ENCODE assay signal across 1 cellular context in the genomic region with DNA sequence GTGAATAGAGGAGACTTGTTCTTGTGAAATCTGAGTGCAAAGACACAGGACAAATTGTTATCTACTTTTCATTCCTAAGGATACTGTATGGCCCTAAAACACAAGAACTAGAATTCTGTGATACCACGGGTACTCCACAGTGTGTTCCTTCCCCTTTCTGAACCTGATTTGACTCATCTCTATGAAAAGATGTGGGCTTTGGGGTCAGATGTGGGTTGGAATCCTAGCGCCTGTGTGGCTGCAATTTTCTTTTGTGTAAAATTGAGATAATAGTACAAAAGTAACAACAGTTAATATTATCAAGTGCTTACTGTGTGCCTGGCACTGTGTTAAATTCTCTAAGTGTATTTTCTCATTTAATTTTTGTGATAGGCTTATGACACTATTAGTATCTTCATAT.
A peak's percentile ranks its signal among the peaks of the same experiment; 100 is the strongest.
TF ChIP-seq lines count a peak whose summit lies in the region.

No MANE protein-coding gene starts in this region.

TF ChIP-seq in GM12878, 131 proteins besides CTCF, POLR2A, EP300 and RAD21 (continued from another document and continues in another):
- TF ChIP-seq, protein P1, sequence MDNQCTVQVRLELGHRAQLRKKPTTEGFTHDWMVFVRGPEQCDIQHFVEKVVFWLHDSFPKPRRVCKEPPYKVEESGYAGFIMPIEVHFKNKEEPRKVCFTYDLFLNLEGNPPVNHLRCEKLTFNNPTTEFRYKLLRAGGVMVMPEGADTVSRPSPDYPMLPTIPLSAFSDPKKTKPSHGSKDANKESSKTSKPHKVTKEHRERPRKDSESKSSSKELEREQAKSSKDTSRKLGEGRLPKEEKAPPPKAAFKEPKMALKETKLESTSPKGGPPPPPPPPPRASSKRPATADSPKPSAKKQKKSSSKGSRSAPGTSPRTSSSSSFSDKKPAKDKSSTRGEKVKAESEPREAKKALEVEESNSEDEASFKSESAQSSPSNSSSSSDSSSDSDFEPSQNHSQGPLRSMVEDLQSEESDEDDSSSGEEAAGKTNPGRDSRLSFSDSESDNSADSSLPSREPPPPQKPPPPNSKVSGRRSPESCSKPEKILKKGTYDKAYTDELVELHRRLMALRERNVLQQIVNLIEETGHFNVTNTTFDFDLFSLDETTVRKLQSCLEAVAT (IDR thresholded peaks at IDR 0.05) = no peak
- TF ChIP-seq NR2F1 (conservative IDR thresholded peaks at IDR 0.05) (peak; percentile 88), IRF4 (IDR thresholded peaks at IDR 0.05; ENCODE audit: low read depth, low read length) (peak; percentile 89), SUZ12 (IDR thresholded peaks at IDR 0.05; ENCODE audit: unreplicated experiment) (no peak), BACH1 (IDR thresholded peaks at IDR 0.05; ENCODE audit: borderline replicate concordance) (peak; percentile 87; the same call in 1 of the 2 replicates), YY1 (IDR thresholded peaks at IDR 0.05; ENCODE audit: low read depth, low read length) (no peak), ZZZ3 (IDR thresholded peaks at IDR 0.05; ENCODE audit: control insufficient read depth, insufficient read length, low read depth) (no peak), PML (IDR thresholded peaks at IDR 0.05; ENCODE audit: low read length) (no peak), RELA (IDR thresholded peaks at IDR 0.05; ENCODE audit: borderline replicate concordance, partially characterized antibody) (no peak), RAD51 (IDR thresholded peaks at IDR 0.05) (no peak), KDM1A (IDR thresholded peaks at IDR 0.05; ENCODE audit: borderline replicate concordance) (no peak), SPI1 (IDR thresholded peaks at IDR 0.05; ENCODE audit: borderline replicate concordance, insufficient read depth, low read depth, low read length) (peak; percentile 60; the same call in 1 of the 2 replicates), TCF12 (IDR thresholded peaks at IDR 0.05; ENCODE audit: low read depth, low read length) (no peak), GABPA (IDR thresholded peaks at IDR 0.05; ENCODE audit: low read depth) (0 out of 2 replicates have a peak, but pooled peaks have one; percentile 23), MTA2 (IDR thresholded peaks at IDR 0.05; ENCODE audit: low read depth) (peak; percentile 65), RCOR1 (conservative IDR thresholded peaks at IDR 0.05; ENCODE audit: low read depth, low read length) (no peak), POLR2AphosphoS5 (IDR thresholded peaks at IDR 0.05; ENCODE audit: low read length) (0 out of 2 replicates have a peak, but pooled peaks have one; percentile 11), PAX8 (IDR thresholded peaks at IDR 0.05) (no peak), CBX5 (IDR thresholded peaks at IDR 0.05; ENCODE audit: low read depth) (no peak), ZNF217 (IDR thresholded peaks at IDR 0.05) (peak; percentile 59; the same call in 1 of the 2 replicates), EZH2 (IDR thresholded peaks at IDR 0.05; ENCODE audit: borderline replicate concordance, control insufficient read depth, low read depth, low read length) (no peak), ETV6 (conservative IDR thresholded peaks at IDR 0.05 in 1 of 2, IDR thresholded peaks at IDR 0.05 in 1 of 2; ENCODE audit: borderline replicate concordance in 1 of 2, low read depth in 1 of 2) (no peak), POLR2AphosphoS2 (IDR thresholded peaks at IDR 0.05; ENCODE audit: low read depth, low read length) (no peak), ZBED1 (IDR thresholded peaks at IDR 0.05; ENCODE audit: borderline replicate concordance) (no peak), JUND (IDR thresholded peaks at IDR 0.05; ENCODE audit: low read depth, low read length) (peak; percentile 68; the same call in 1 of the 2 replicates), ZNF622 (IDR thresholded peaks at IDR 0.05) (no peak), RFX5 (IDR thresholded peaks at IDR 0.05; ENCODE audit: low read depth, low read length) (no peak), BHLHE40 (IDR thresholded peaks at IDR 0.05; ENCODE audit: borderline replicate concordance in 1 of 2, low read depth in 2 of 2, low read length in 1 of 2) (no peak), FOXM1 (IDR thresholded peaks at IDR 0.05; ENCODE audit: low read depth, low read length) (no peak), FOXK2 (IDR thresholded peaks at IDR 0.05) (no peak), BCL11A (IDR thresholded peaks at IDR 0.05; ENCODE audit: low read depth, low read length) (peak; percentile 85), CBFB (IDR thresholded peaks at IDR 0.05; ENCODE audit: low read depth) (peak; percentile 67; the same call in 1 of the 2 replicates), SRF (IDR thresholded peaks at IDR 0.05; ENCODE audit: low read depth in 2 of 2, low read length in 2 of 2) (no peak), TAF1 (IDR thresholded peaks at IDR 0.05; ENCODE audit: borderline replicate concordance, low read depth, low read length) (no peak), IKZF1 (conservative IDR thresholded peaks at IDR 0.05) (peak; percentile 76), NBN (IDR thresholded peaks at IDR 0.05) (no peak), CBX3 (IDR thresholded peaks at IDR 0.05; ENCODE audit: borderline replicate concordance, low read depth) (no peak), SREBF2 (IDR thresholded peaks at IDR 0.05; ENCODE audit: low read length) (no peak), ZSCAN29 (IDR thresholded peaks at IDR 0.05) (no peak), POU2F2 (IDR thresholded peaks at IDR 0.05; ENCODE audit: borderline replicate concordance, low read depth, low read length) (no peak), SUPT20H (IDR thresholded peaks at IDR 0.05; ENCODE audit: borderline replicate concordance, control insufficient read depth, low read depth, low read length) (no peak)
- TF ChIP-seq, protein P2, sequence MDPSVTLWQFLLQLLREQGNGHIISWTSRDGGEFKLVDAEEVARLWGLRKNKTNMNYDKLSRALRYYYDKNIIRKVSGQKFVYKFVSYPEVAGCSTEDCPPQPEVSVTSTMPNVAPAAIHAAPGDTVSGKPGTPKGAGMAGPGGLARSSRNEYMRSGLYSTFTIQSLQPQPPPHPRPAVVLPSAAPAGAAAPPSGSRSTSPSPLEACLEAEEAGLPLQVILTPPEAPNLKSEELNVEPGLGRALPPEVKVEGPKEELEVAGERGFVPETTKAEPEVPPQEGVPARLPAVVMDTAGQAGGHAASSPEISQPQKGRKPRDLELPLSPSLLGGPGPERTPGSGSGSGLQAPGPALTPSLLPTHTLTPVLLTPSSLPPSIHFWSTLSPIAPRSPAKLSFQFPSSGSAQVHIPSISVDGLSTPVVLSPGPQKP (IDR thresholded peaks at IDR 0.05; ENCODE audit: low read depth, low read length) = no peak
- TF ChIP-seq, protein P3, sequence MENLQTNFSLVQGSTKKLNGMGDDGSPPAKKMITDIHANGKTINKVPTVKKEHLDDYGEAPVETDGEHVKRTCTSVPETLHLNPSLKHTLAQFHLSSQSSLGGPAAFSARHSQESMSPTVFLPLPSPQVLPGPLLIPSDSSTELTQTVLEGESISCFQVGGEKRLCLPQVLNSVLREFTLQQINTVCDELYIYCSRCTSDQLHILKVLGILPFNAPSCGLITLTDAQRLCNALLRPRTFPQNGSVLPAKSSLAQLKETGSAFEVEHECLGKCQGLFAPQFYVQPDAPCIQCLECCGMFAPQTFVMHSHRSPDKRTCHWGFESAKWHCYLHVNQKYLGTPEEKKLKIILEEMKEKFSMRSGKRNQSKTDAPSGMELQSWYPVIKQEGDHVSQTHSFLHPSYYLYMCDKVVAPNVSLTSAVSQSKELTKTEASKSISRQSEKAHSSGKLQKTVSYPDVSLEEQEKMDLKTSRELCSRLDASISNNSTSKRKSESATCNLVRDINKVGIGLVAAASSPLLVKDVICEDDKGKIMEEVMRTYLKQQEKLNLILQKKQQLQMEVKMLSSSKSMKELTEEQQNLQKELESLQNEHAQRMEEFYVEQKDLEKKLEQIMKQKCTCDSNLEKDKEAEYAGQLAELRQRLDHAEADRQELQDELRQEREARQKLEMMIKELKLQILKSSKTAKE (IDR thresholded peaks at IDR 0.05; ENCODE audit: low read depth, poor library complexity, severe bottlenecking) = peak; percentile 58
- TF ChIP-seq, protein P4, sequence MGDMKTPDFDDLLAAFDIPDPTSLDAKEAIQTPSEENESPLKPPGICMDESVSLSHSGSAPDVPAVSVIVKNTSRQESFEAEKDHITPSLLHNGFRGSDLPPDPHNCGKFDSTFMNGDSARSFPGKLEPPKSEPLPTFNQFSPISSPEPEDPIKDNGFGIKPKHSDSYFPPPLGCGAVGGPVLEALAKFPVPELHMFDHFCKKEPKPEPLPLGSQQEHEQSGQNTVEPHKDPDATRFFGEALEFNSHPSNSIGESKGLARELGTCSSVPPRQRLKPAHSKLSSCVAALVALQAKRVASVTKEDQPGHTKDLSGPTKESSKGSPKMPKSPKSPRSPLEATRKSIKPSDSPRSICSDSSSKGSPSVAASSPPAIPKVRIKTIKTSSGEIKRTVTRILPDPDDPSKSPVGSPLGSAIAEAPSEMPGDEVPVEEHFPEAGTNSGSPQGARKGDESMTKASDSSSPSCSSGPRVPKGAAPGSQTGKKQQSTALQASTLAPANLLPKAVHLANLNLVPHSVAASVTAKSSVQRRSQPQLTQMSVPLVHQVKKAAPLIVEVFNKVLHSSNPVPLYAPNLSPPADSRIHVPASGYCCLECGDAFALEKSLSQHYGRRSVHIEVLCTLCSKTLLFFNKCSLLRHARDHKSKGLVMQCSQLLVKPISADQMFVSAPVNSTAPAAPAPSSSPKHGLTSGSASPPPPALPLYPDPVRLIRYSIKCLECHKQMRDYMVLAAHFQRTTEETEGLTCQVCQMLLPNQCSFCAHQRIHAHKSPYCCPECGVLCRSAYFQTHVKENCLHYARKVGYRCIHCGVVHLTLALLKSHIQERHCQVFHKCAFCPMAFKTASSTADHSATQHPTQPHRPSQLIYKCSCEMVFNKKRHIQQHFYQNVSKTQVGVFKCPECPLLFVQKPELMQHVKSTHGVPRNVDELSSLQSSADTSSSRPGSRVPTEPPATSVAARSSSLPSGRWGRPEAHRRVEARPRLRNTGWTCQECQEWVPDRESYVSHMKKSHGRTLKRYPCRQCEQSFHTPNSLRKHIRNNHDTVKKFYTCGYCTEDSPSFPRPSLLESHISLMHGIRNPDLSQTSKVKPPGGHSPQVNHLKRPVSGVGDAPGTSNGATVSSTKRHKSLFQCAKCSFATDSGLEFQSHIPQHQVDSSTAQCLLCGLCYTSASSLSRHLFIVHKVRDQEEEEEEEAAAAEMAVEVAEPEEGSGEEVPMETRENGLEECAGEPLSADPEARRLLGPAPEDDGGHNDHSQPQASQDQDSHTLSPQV (IDR thresholded peaks at IDR 0.05) = no peak
- TF ChIP-seq, protein P5, sequence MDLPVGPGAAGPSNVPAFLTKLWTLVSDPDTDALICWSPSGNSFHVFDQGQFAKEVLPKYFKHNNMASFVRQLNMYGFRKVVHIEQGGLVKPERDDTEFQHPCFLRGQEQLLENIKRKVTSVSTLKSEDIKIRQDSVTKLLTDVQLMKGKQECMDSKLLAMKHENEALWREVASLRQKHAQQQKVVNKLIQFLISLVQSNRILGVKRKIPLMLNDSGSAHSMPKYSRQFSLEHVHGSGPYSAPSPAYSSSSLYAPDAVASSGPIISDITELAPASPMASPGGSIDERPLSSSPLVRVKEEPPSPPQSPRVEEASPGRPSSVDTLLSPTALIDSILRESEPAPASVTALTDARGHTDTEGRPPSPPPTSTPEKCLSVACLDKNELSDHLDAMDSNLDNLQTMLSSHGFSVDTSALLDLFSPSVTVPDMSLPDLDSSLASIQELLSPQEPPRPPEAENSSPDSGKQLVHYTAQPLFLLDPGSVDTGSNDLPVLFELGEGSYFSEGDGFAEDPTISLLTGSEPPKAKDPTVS (IDR thresholded peaks at IDR 0.05; ENCODE audit: low read depth, low read length) = no peak
- TF ChIP-seq, protein P6, sequence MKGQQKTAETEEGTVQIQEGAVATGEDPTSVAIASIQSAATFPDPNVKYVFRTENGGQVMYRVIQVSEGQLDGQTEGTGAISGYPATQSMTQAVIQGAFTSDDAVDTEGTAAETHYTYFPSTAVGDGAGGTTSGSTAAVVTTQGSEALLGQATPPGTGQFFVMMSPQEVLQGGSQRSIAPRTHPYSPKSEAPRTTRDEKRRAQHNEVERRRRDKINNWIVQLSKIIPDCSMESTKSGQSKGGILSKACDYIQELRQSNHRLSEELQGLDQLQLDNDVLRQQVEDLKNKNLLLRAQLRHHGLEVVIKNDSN (IDR thresholded peaks at IDR 0.05; ENCODE audit: borderline replicate concordance, extremely low read length, insufficient read depth, low read depth, low read length) = no peak
- TF ChIP-seq, protein P7, sequence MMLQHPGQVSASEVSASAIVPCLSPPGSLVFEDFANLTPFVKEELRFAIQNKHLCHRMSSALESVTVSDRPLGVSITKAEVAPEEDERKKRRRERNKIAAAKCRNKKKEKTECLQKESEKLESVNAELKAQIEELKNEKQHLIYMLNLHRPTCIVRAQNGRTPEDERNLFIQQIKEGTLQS (IDR thresholded peaks at IDR 0.05; ENCODE audit: borderline replicate concordance, extremely low read depth, low read depth, low read length) = no peak
- TF ChIP-seq, protein P8, sequence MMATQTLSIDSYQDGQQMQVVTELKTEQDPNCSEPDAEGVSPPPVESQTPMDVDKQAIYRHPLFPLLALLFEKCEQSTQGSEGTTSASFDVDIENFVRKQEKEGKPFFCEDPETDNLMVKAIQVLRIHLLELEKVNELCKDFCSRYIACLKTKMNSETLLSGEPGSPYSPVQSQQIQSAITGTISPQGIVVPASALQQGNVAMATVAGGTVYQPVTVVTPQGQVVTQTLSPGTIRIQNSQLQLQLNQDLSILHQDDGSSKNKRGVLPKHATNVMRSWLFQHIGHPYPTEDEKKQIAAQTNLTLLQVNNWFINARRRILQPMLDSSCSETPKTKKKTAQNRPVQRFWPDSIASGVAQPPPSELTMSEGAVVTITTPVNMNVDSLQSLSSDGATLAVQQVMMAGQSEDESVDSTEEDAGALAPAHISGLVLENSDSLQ (IDR thresholded peaks at IDR 0.05) = no peak
- TF ChIP-seq, protein P9, sequence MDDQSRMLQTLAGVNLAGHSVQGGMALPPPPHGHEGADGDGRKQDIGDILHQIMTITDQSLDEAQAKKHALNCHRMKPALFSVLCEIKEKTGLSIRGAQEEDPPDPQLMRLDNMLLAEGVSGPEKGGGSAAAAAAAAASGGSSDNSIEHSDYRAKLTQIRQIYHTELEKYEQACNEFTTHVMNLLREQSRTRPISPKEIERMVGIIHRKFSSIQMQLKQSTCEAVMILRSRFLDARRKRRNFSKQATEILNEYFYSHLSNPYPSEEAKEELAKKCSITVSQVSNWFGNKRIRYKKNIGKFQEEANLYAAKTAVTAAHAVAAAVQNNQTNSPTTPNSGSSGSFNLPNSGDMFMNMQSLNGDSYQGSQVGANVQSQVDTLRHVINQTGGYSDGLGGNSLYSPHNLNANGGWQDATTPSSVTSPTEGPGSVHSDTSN (IDR thresholded peaks at IDR 0.05; ENCODE audit: insufficient replicate concordance, low read depth, low read length) = no peak
- TF ChIP-seq, protein P10, sequence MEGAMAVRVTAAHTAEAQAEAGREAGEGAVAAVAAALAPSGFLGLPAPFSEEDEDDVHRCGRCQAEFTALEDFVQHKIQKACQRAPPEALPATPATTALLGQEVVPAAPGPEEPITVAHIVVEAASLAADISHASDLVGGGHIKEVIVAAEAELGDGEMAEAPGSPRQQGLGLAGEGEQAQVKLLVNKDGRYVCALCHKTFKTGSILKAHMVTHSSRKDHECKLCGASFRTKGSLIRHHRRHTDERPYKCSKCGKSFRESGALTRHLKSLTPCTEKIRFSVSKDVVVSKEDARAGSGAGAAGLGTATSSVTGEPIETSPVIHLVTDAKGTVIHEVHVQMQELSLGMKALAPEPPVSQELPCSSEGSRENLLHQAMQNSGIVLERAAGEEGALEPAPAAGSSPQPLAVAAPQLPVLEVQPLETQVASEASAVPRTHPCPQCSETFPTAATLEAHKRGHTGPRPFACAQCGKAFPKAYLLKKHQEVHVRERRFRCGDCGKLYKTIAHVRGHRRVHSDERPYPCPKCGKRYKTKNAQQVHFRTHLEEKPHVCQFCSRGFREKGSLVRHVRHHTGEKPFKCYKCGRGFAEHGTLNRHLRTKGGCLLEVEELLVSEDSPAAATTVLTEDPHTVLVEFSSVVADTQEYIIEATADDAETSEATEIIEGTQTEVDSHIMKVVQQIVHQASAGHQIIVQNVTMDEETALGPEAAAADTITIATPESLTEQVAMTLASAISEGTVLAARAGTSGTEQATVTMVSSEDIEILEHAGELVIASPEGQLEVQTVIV (IDR thresholded peaks at IDR 0.05; ENCODE audit: borderline replicate concordance, partially characterized antibody) = no peak
